Comparison of ENCODE assay signal across 24 cellular contexts in the genomic region with DNA sequence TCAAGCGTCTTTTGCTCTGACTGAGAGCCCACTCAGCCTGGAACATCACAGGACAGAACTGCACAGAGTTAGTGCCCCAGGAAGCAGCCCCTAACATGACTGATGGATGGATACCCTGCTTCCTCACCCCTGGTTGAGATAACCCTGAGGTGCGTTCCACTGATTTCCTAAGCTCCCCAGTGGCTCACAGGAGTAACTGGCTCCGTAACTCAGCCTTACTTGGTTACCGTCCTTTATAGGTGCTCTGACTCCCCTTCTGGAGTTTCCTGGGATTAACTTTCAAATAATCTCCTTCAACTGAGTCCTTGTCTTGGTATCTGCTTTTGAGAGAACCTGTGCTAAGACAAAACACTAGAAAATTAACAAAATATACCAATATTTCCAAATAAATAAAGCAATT.
"Had no signal": no experiment of that assay in that cellular context is flagged by ENCODE, and none has a peak within 500 bp of the region (broad histone marks: within the 10 kb centered on the region; RNA-seq: fewer than 3 reads in every experiment).

No MANE protein-coding gene starts in this region.

- H3K27ac ChIP-seq: esophagus squamous epithelium, left lung, psoas muscle, sigmoid colon, stomach, thyroid gland, vagina had no signal

- H3K4me3 Mint-ChIP-seq: dendritic cell treated with granulocyte-macrophage colony-stimulating factor and Interleukin-4, amounts not matched to agents 40 ng/mL and 50 ng/mL, for 4 days; nephron; stimulated activated effector memory CD8-positive, alpha-beta T cell treated with anti-CD3 and anti-CD28 coated beads, Interleukin-12 subunit alpha, Interleukin-12 subunit beta, amount 100 ng/mL, for 72 hours had no signal

- H3K9me3 Mint-ChIP-seq: dendritic cell treated with granulocyte-macrophage colony-stimulating factor and Interleukin-4, amounts not matched to agents 40 ng/mL and 50 ng/mL, for 4 days; stimulated activated effector memory CD8-positive, alpha-beta T cell treated with anti-CD3 and anti-CD28 coated beads, Interleukin-12 subunit alpha, Interleukin-12 subunit beta, amount 100 ng/mL, for 72 hours had no signal

- H3K27me3 ChIP-seq: sigmoid colon, thyroid gland, vagina had no signal

- H3K4me1 ChIP-seq: esophagus squamous epithelium, left lung, psoas muscle, sigmoid colon, stomach, thyroid gland, vagina had no signal

- H3K27ac Mint-ChIP-seq: dendritic cell treated with granulocyte-macrophage colony-stimulating factor and Interleukin-4, amounts not matched to agents 40 ng/mL and 50 ng/mL, for 4 days; naive thymus-derived CD4-positive, alpha-beta T cell; nephron; stimulated activated effector memory CD8-positive, alpha-beta T cell treated with anti-CD3 and anti-CD28 coated beads, Interleukin-12 subunit alpha, Interleukin-12 subunit beta, amount 100 ng/mL, for 72 hours had no signal

- ATAC-seq: left cardiac atrium; left lung; naive thymus-derived CD4-positive, alpha-beta T cell; psoas muscle; right cardiac atrium; stimulated activated effector memory CD8-positive, alpha-beta T cell treated with anti-CD3 and anti-CD28 coated beads, Interleukin-12 subunit alpha, Interleukin-12 subunit beta, amount 100 ng/mL, for 72 hours had no signal

- H3K4me3 ChIP-seq: esophagus squamous epithelium, left lung, psoas muscle, sigmoid colon, stomach, thyroid gland, vagina had no signal

- H3K36me3 Mint-ChIP-seq: naive thymus-derived CD4-positive, alpha-beta T cell; stimulated activated effector memory CD8-positive, alpha-beta T cell treated with anti-CD3 and anti-CD28 coated beads, Interleukin-12 subunit alpha, Interleukin-12 subunit beta, amount 100 ng/mL, for 72 hours had no signal

- DNase-seq: effector memory CD4-positive, alpha-beta T cell; erythroblast; esophagus squamous epithelium; foreskin melanocyte; hypothalamus; left cardiac atrium; left lung; mesenchymal stem cell; midbrain; naive thymus-derived CD4-positive, alpha-beta T cell; nucleus accumbens; psoas muscle; right cardiac atrium; sigmoid colon; stimulated activated CD4-positive, alpha-beta T cell treated with anti-CD3 and anti-CD28 coated beads, Interleukin-2, amount 100 ng/mL, for 24 hours; stimulated activated CD4-positive, alpha-beta T cell treated with anti-CD3 and anti-CD28 coated beads, Interleukin-4, amount 100 ng/mL, for 24 hours; stimulated activated naive CD4-positive, alpha-beta T cell treated with Interleukin-2 at 50 U/mL for 16 hours; stomach; thyroid gland; trophoblast cell had no signal

- H3K36me3 ChIP-seq: esophagus squamous epithelium, left lung, sigmoid colon, stomach, thyroid gland, vagina had no signal

- H3K9me3 ChIP-seq: esophagus squamous epithelium, left lung, psoas muscle, sigmoid colon, thyroid gland, vagina had no signal
